Comparison of ENCODE assay signal across 9 cellular contexts in genomic region chr13:76882431-76882830, GRCh38. TPM values are rescaled to one million over a fixed set of nuclear protein-coding genes. Genes with fewer than 3 reads are reported as not detected.
DNase-seq lines count a peak whose midpoint lies in the region; ATAC-seq and TF ChIP-seq lines count a peak whose summit lies in the region.
"Had no signal": no experiment of that assay in that cellular context is flagged by ENCODE, and none has a peak within 500 bp of the region (broad histone marks: within the 10 kb centered on the region; RNA-seq: fewer than 3 reads in every experiment).

No MANE protein-coding gene starts in this region.

- peaks cover 36% of the 10 kb centered on the region for H3K36me3 Mint-ChIP-seq in dendritic cell treated with granulocyte-macrophage colony-stimulating factor and Interleukin-4, amounts not matched to agents 40 ng/mL and 50 ng/mL, for 4 days (ENCODE audit: low read depth)
- H3K36me3 Mint-ChIP-seq: immature natural killer cell had no signal

- H3K9ac ChIP-seq in BLaER1 treated with 17β-estradiol and CSF1 and Interleukin-3, amounts not matched to agents 10 nM and 100 nM = peak overlapping the region; percentile 63 to 99 (median 94)

- intact Hi-C loops in dendritic cell treated with granulocyte-macrophage colony-stimulating factor and Interleukin-4, amounts not matched to agents 40 ng/mL and 50 ng/mL, for 4 days (cut with micrococcal nuclease) = loop anchor here (5.0 kb wide), 1 partner anchor 135 kb away; no protein-coding TSS in a partner anchor

- no peaks in the 10 kb centered on the region for H3K27me3 ChIP-seq in BLaER1 treated with 17β-estradiol and CSF1 and Interleukin-3, amounts not matched to agents 10 nM and 100 nM

- peak overlapping the region; percentile 39 to 98 (median 82) for H3K4me2 ChIP-seq in BLaER1 treated with 17β-estradiol and CSF1 and Interleukin-3, amounts not matched to agents 10 nM and 100 nM

- H3K4me1 ChIP-seq in BLaER1 treated with 17β-estradiol and CSF1 and Interleukin-3, amounts not matched to agents 10 nM and 100 nM = peaks cover 36 to 66% (median 49%) of the 10 kb centered on the region in 10 experiments

- peaks cover 0 to 44% (median 5%) of the 10 kb centered on the region in 11 experiments; a peak in 9 of 22 replicates for H3K9me3 ChIP-seq in BLaER1 treated with 17β-estradiol and CSF1 and Interleukin-3, amounts not matched to agents 10 nM and 100 nM (replicated peaks in 1 of 11)

- H3K27ac ChIP-seq in BLaER1 treated with 17β-estradiol and CSF1 and Interleukin-3, amounts not matched to agents 10 nM and 100 nM = peak overlapping the region; percentile 81 to 98 (median 96)

- H3K4me1 Mint-ChIP-seq in dendritic cell treated with granulocyte-macrophage colony-stimulating factor and Interleukin-4, amounts not matched to agents 40 ng/mL and 50 ng/mL, for 4 days (ENCODE audit: low read depth) = peaks cover 36% of the 10 kb centered on the region

- DNase-seq in NB4 (ENCODE audit: low read depth) (peak; percentile 73), myocyte (ENCODE audit: low read depth) (peak; percentile 87), glomerular visceral epithelial cell (ENCODE audit: extremely low spot score) (no peak)
- DNase-seq in stimulated activated naive CD4-positive, alpha-beta T cell treated with Interleukin-2 at 50 U/mL for 16 hours (lab: John Stamatoyannopoulos, UW) = no peak
- DNase-seq: immature natural killer cell had no signal

- peak overlapping the region; percentile 74 for H3K4me3 Mint-ChIP-seq in dendritic cell treated with granulocyte-macrophage colony-stimulating factor and Interleukin-4, amounts not matched to agents 40 ng/mL and 50 ng/mL, for 4 days
- H3K4me3 Mint-ChIP-seq: immature natural killer cell had no signal

- TF ChIP-seq POLR2A in NB4 (IDR thresholded peaks at IDR 0.05; ENCODE audit: extremely low read depth, insufficient read length) = no peak

- no peak for TF ChIP-seq CTCF in NB4 (IDR thresholded peaks at IDR 0.05; ENCODE audit: low read depth, low read length)

- peaks cover 0 to 23% (median 19%) of the 10 kb centered on the region in 11 experiments; a peak in 13 of 22 replicates for H4K20me1 ChIP-seq in BLaER1 treated with 17β-estradiol and CSF1 and Interleukin-3, amounts not matched to agents 10 nM and 100 nM

- H3K4me3 ChIP-seq in BLaER1 treated with 17β-estradiol and CSF1 and Interleukin-3, amounts not matched to agents 10 nM and 100 nM = peak overlapping the region in 8 of 10 experiments; percentile 84 to 99 (median 97); a peak in 17 of 20 replicates
- H3K4me3 ChIP-seq in NB4 (ENCODE audit: low read depth, low read length) = no peak overlapping the region

- H3K36me3 ChIP-seq in BLaER1 treated with 17β-estradiol and CSF1 and Interleukin-3, amounts not matched to agents 10 nM and 100 nM = peaks cover 0 to 47% (median 36%) of the 10 kb centered on the region in 11 experiments; a peak in 15 of 22 replicates

- peak overlapping the region; percentile 97 for H3K27ac Mint-ChIP-seq in dendritic cell treated with granulocyte-macrophage colony-stimulating factor and Interleukin-4, amounts not matched to agents 40 ng/mL and 50 ng/mL, for 4 days

- H3K9me3 Mint-ChIP-seq in dendritic cell treated with granulocyte-macrophage colony-stimulating factor and Interleukin-4, amounts not matched to agents 40 ng/mL and 50 ng/mL, for 4 days = no peaks in the 10 kb centered on the region
- H3K9me3 Mint-ChIP-seq: immature natural killer cell had no signal

- no peak for ATAC-seq in HG02623 (IDR thresholded peaks at IDR 0.05; ENCODE audit: unreplicated experiment)
- no peak for ATAC-seq in HG03520 (IDR thresholded peaks at IDR 0.05; ENCODE audit: unreplicated experiment)

- H3K27me3 Mint-ChIP-seq in dendritic cell treated with granulocyte-macrophage colony-stimulating factor and Interleukin-4, amounts not matched to agents 40 ng/mL and 50 ng/mL, for 4 days = no peaks in the 10 kb centered on the region

RNA-seq across cellular contexts. Expression of gene KCTD12, which starts 3.8 kb away (rescaled TPM):
- 52.0 and 98.6 TPM in 2 replicates for total RNA-seq in myocyte
- polyA plus RNA-seq in myocyte (2012) = 31.9 TPM

Comparison
In these comparisons a context has a peak if more than half of its experiments do, and no peak if none do; other contexts are left out.
1. DNase-seq: peak in NB4 (single experiment) and myocyte (single experiment); none in glomerular visceral epithelial cell (single experiment) and stimulated activated naive CD4-positive, alpha-beta T cell treated with Interleukin-2 at 50 U/mL for 16 hours (single experiment).